ENCODE assay signal across 8 cellular contexts in genomic region chr16:23597003-23597756, GRCh38. TPM values are rescaled to one million over a fixed set of nuclear protein-coding genes. Genes with fewer than 3 reads are reported as not detected.
DNase-seq lines count a peak whose midpoint lies in the region; ATAC-seq and TF ChIP-seq lines count a peak whose summit lies in the region.

No MANE protein-coding gene starts in this region.

- POLR2A ChIA-PET in CD8-positive, alpha-beta memory T cell (lab: Charles Lee): interaction anchor here (0.5 to 1.1 kb wide), 2 partner anchors 40 to 1951 kb away, joined by 3 read pairs; partner anchors contain the start of genes EARS2 and UBFD1
- POLR2A ChIA-PET in Panc1 (lab: Charles Lee): no interaction called here

- intact Hi-C loops in Panc1 (cut with micrococcal nuclease; ENCODE audit: unreplicated experiment): no loop called here
- intact Hi-C loops in dendritic cell treated with granulocyte-macrophage colony-stimulating factor and Interleukin-4, amounts not matched to agents 40 ng/mL and 50 ng/mL, for 4 days (cut with micrococcal nuclease): loop anchor here (2.0 to 10.0 kb wide), 2 partner anchors 44 to 82 kb away; partner anchors contain the start of genes DCTN5, GGA2 and PALB2

- H3K4me3 Mint-ChIP-seq in CD8-positive, alpha-beta memory T cell: peak overlapping the region in 5 of 7 donors; percentile 40 to 69 (median 55)
- H3K4me3 Mint-ChIP-seq in dendritic cell treated with granulocyte-macrophage colony-stimulating factor and Interleukin-4, amounts not matched to agents 40 ng/mL and 50 ng/mL, for 4 days: no peak overlapping the region
- peak overlapping the region; percentile 74 to 78 (median 75) for H3K4me3 Mint-ChIP-seq in nephron

- H3K27ac ChIP-seq in CD8-positive, alpha-beta memory T cell (ENCODE audit: low read depth, low read length): peak overlapping the region; percentile 43
- H3K27ac ChIP-seq in Panc1 (ENCODE audit: low read length): peak overlapping the region; percentile 77

- H3K9me3 ChIP-seq in CD8-positive, alpha-beta memory T cell (ENCODE audit: low read length): no peaks in the 10 kb centered on the region
- H3K9me3 ChIP-seq in Panc1 (ENCODE audit: control insufficient read depth, insufficient read depth, low read depth, low read length): no peaks in the 10 kb centered on the region

- ATAC-seq in HG02759 (IDR thresholded peaks at IDR 0.05; ENCODE audit: unreplicated experiment) (peak; percentile 28), Panc1 (peak; percentile 65), HG02840 (IDR thresholded peaks at IDR 0.05; ENCODE audit: low FRiP score, unreplicated experiment) (no peak), left lobe of liver (no peak)

- no peak overlapping the region for H3K4me3 ChIP-seq in CD8-positive, alpha-beta memory T cell (ENCODE audit: low read length)
- H3K4me3 ChIP-seq in Panc1 (ENCODE audit: low read depth in 2 of 2, low read length in 2 of 2): no peak overlapping the region

- H3K4me1 Mint-ChIP-seq in CD8-positive, alpha-beta memory T cell: peaks cover 18 to 38% (median 22%) of the 10 kb centered on the region in 3 donors
- peaks cover 21% of the 10 kb centered on the region for H3K4me1 Mint-ChIP-seq in dendritic cell treated with granulocyte-macrophage colony-stimulating factor and Interleukin-4, amounts not matched to agents 40 ng/mL and 50 ng/mL, for 4 days (ENCODE audit: low read depth)
- peaks cover 4% of the 10 kb centered on the region for H3K4me1 Mint-ChIP-seq in nephron

- DNase-seq in CD8-positive, alpha-beta memory T cell: no peak
- DNase-seq in Panc1 (ENCODE audit: low read depth, low spot score): no peak
- no peak for DNase-seq in left lobe of liver (ENCODE audit: low spot score)
- DNase-seq in NCI-H345 (lab: John Stamatoyannopoulos, UW): no peak

- H3K27me3 ChIP-seq in CD8-positive, alpha-beta memory T cell (ENCODE audit: insufficient read depth, low read length, poor library complexity, severe bottlenecking): no peaks in the 10 kb centered on the region
- H3K27me3 ChIP-seq in Panc1 (ENCODE audit: control insufficient read depth, insufficient read depth, low read length): no peaks in the 10 kb centered on the region

- CTCF ChIA-PET in CD8-positive, alpha-beta memory T cell (lab: Charles Lee): interaction anchor here (0.9 to 1.8 kb wide), 8 partner anchors 12 to 162 kb away, joined by 3 to 7 read pairs (median 5); partner anchors contain the start of genes DCTN5 and PALB2
- CTCF ChIA-PET in Panc1 (lab: Charles Lee): interaction anchor here (0.7 to 1.1 kb wide), 4 partner anchors 18 to 40 kb away, joined by 3 to 7 read pairs (median 3); partner anchors contain the start of gene UBFD1

- peaks cover 13% of the 10 kb centered on the region for H3K4me1 ChIP-seq in CD8-positive, alpha-beta memory T cell (ENCODE audit: insufficient read depth, low read length)
- H3K4me1 ChIP-seq in Panc1 (ENCODE audit: control insufficient read depth, insufficient read depth, low read length): 0 out of 2 replicates have a peak, but pooled peaks cover 3% of the 10 kb centered on the region

- no peaks in the 10 kb centered on the region for H3K9me3 Mint-ChIP-seq in CD8-positive, alpha-beta memory T cell
- H3K9me3 Mint-ChIP-seq in dendritic cell treated with granulocyte-macrophage colony-stimulating factor and Interleukin-4, amounts not matched to agents 40 ng/mL and 50 ng/mL, for 4 days: no peaks in the 10 kb centered on the region
- no peaks in the 10 kb centered on the region for H3K9me3 Mint-ChIP-seq in nephron

- in situ Hi-C loops in Panc1 (cut with HindIII; ENCODE audit: low pct_unique_long_range_greater_than_20kb, low sequenced_read_pairs): no loop called here

- TF ChIP-seq CTCF in Panc1 (IDR thresholded peaks at IDR 0.05): no peak; the same call in 1 of the 2 replicates
- no peak for TF ChIP-seq CTCF in nephron (IDR thresholded peaks at IDR 0.05; ENCODE audit: unreplicated experiment in 3 of 3)

- peaks cover 0 to 24% (median 6%) of the 10 kb centered on the region in 3 donors for H3K36me3 Mint-ChIP-seq in CD8-positive, alpha-beta memory T cell
- peaks cover 41% of the 10 kb centered on the region for H3K36me3 Mint-ChIP-seq in dendritic cell treated with granulocyte-macrophage colony-stimulating factor and Interleukin-4, amounts not matched to agents 40 ng/mL and 50 ng/mL, for 4 days (ENCODE audit: low read depth)
- peaks cover 20% of the 10 kb centered on the region for H3K36me3 Mint-ChIP-seq in nephron (ENCODE audit: low read depth)

- peaks cover 1% of the 10 kb centered on the region for H3K36me3 ChIP-seq in CD8-positive, alpha-beta memory T cell (ENCODE audit: insufficient read depth, low read length)
- H3K36me3 ChIP-seq in Panc1 (ENCODE audit: control insufficient read depth, insufficient read depth, low read length): no peaks in the 10 kb centered on the region; the same call in 1 of the 2 replicates

- no peaks in the 10 kb centered on the region for H3K27me3 Mint-ChIP-seq in CD8-positive, alpha-beta memory T cell
- H3K27me3 Mint-ChIP-seq in dendritic cell treated with granulocyte-macrophage colony-stimulating factor and Interleukin-4, amounts not matched to agents 40 ng/mL and 50 ng/mL, for 4 days: no peaks in the 10 kb centered on the region
- H3K27me3 Mint-ChIP-seq in nephron (ENCODE audit: low read depth): no peaks in the 10 kb centered on the region

- BruUV-seq in Panc1 (replicated peaks; lab: Mats Ljungman, UMichigan): no TSS peak

- H3K27ac Mint-ChIP-seq in CD8-positive, alpha-beta memory T cell: peak overlapping the region in 5 of 8 donors; percentile 29 to 69 (median 43)
- H3K27ac Mint-ChIP-seq in dendritic cell treated with granulocyte-macrophage colony-stimulating factor and Interleukin-4, amounts not matched to agents 40 ng/mL and 50 ng/mL, for 4 days: peak overlapping the region; percentile 80
- peak overlapping the region in 2 of 3 experiments; percentile 5 to 51 for H3K27ac Mint-ChIP-seq in nephron

RNA-seq across cellular contexts. Expression of gene NDUFAB1, which starts 1.1 kb away (rescaled TPM):
- 100 to 1,000 TPM; 163 to 167 TPM for total RNA-seq in CD8-positive, alpha-beta memory T cell
- 217 TPM for polyA plus RNA-seq in CD8-positive, alpha-beta memory T cell
- total RNA-seq in Panc1 (2021; ENCODE audit: unreplicated experiment): 166 TPM
- polyA plus RNA-seq in Panc1 (2012; ENCODE audit: insufficient read length): 167 TPM
- total RNA-seq in left lobe of liver: 64.3 TPM

RNA-seq across cellular contexts. Expression of gene UBFD1, which starts 39.7 kb away (rescaled TPM):
- total RNA-seq in CD8-positive, alpha-beta memory T cell: 10 to 100 TPM; 58.5 to 60.1 TPM
- 12.8 TPM for polyA plus RNA-seq in CD8-positive, alpha-beta memory T cell
- total RNA-seq in Panc1 (2021; ENCODE audit: unreplicated experiment) (102 TPM), left lobe of liver (32.9 TPM)
- 77.6 TPM for polyA plus RNA-seq in Panc1 (2012; ENCODE audit: insufficient read length)

RNA-seq across cellular contexts. Expression of gene EARS2, which starts 40.0 kb away (rescaled TPM):
- total RNA-seq in CD8-positive, alpha-beta memory T cell: 10 to 100 TPM; 26.9 to 28.5 TPM
- polyA plus RNA-seq in CD8-positive, alpha-beta memory T cell: 14.1 TPM
- total RNA-seq in Panc1 (2021; ENCODE audit: unreplicated experiment) (31.3 TPM), left lobe of liver (15.9 TPM)
- polyA plus RNA-seq in Panc1 (2012; ENCODE audit: insufficient read length): 34.9 TPM

RNA-seq across cellular contexts. Expression of gene PALB2, which starts 43.9 kb away (rescaled TPM):
- 10 to 100 TPM; 27.7 to 27.8 TPM for total RNA-seq in CD8-positive, alpha-beta memory T cell
- polyA plus RNA-seq in CD8-positive, alpha-beta memory T cell: 9.3 TPM
- total RNA-seq in Panc1 (2021; ENCODE audit: unreplicated experiment) (21.7 TPM), left lobe of liver (4.6 TPM)
- polyA plus RNA-seq in Panc1 (2012; ENCODE audit: insufficient read length): 7.0 TPM

RNA-seq across cellular contexts. Expression of gene DCTN5, which starts 44.1 kb away (rescaled TPM):
- 100 to 1,000 TPM in 1 of 2 experiments, 10 to 100 TPM in 1; 99.1 to 104 TPM for total RNA-seq in CD8-positive, alpha-beta memory T cell
- 65.1 TPM for polyA plus RNA-seq in CD8-positive, alpha-beta memory T cell
- total RNA-seq in Panc1 (2021; ENCODE audit: unreplicated experiment) (72.9 TPM), left lobe of liver (17.2 TPM)
- 55.7 TPM for polyA plus RNA-seq in Panc1 (2012; ENCODE audit: insufficient read length)

Comparison
In these comparisons a context has a peak if more than half of its experiments do, and no peak if none do; other contexts are left out.
1. H3K27ac Mint-ChIP-seq: peak in every context shown above with its lines; median percentile 80 in dendritic cell treated with granulocyte-macrophage colony-stimulating factor and Interleukin-4, amounts not matched to agents 40 ng/mL and 50 ng/mL, for 4 days; 43 in CD8-positive, alpha-beta memory T cell; 28 in nephron.
2. ATAC-seq: peak in HG02759 (single experiment) and Panc1 (single experiment); none in HG02840 (single experiment) and left lobe of liver (single experiment).